In the genomic region with DNA sequence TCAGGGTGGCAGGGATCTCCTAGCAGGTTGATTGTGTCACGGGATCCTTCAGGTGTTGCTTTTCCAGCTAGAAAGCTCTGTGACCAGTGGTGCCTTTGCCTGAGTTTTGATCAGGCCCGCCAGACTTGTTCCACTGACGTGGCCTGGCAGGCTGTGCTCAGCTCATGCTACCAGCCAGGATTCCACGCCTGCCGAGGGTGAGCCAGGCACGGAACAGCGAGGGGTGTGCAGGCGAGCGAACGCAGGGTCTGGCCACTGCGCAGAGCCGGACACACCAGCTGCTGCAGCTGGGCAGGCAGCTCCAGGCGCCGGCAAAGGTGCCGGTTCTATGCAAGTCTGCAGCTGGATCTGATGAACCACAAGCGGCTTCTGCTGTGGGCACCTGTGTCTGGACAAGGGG, we compare ENCODE assay signal across 1 cellular context.
TF ChIP-seq lines count a peak whose summit lies in the region.

No MANE protein-coding gene starts in this region.

TF ChIP-seq in SK-N-SH, 30 proteins besides CTCF, POLR2A, EP300 and RAD21 (continued from another document):
- TF ChIP-seq, protein P1, sequence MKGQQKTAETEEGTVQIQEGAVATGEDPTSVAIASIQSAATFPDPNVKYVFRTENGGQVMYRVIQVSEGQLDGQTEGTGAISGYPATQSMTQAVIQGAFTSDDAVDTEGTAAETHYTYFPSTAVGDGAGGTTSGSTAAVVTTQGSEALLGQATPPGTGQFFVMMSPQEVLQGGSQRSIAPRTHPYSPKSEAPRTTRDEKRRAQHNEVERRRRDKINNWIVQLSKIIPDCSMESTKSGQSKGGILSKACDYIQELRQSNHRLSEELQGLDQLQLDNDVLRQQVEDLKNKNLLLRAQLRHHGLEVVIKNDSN (IDR thresholded peaks at IDR 0.05; ENCODE audit: borderline replicate concordance, low read depth), result no peak
- TF ChIP-seq, protein P2, sequence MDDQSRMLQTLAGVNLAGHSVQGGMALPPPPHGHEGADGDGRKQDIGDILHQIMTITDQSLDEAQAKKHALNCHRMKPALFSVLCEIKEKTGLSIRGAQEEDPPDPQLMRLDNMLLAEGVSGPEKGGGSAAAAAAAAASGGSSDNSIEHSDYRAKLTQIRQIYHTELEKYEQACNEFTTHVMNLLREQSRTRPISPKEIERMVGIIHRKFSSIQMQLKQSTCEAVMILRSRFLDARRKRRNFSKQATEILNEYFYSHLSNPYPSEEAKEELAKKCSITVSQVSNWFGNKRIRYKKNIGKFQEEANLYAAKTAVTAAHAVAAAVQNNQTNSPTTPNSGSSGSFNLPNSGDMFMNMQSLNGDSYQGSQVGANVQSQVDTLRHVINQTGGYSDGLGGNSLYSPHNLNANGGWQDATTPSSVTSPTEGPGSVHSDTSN (IDR thresholded peaks at IDR 0.05), result no peak
- TF ChIP-seq JUND (IDR thresholded peaks at IDR 0.05), result no peak
- TF ChIP-seq, protein P3, sequence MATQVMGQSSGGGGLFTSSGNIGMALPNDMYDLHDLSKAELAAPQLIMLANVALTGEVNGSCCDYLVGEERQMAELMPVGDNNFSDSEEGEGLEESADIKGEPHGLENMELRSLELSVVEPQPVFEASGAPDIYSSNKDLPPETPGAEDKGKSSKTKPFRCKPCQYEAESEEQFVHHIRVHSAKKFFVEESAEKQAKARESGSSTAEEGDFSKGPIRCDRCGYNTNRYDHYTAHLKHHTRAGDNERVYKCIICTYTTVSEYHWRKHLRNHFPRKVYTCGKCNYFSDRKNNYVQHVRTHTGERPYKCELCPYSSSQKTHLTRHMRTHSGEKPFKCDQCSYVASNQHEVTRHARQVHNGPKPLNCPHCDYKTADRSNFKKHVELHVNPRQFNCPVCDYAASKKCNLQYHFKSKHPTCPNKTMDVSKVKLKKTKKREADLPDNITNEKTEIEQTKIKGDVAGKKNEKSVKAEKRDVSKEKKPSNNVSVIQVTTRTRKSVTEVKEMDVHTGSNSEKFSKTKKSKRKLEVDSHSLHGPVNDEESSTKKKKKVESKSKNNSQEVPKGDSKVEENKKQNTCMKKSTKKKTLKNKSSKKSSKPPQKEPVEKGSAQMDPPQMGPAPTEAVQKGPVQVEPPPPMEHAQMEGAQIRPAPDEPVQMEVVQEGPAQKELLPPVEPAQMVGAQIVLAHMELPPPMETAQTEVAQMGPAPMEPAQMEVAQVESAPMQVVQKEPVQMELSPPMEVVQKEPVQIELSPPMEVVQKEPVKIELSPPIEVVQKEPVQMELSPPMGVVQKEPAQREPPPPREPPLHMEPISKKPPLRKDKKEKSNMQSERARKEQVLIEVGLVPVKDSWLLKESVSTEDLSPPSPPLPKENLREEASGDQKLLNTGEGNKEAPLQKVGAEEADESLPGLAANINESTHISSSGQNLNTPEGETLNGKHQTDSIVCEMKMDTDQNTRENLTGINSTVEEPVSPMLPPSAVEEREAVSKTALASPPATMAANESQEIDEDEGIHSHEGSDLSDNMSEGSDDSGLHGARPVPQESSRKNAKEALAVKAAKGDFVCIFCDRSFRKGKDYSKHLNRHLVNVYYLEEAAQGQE (IDR thresholded peaks at IDR 0.05; ENCODE audit: low read depth, low read length), result no peak
- no peak for TF ChIP-seq RXRA (IDR thresholded peaks at IDR 0.05; ENCODE audit: borderline replicate concordance, low read depth)
- no peak for TF ChIP-seq MEF2A (IDR thresholded peaks at IDR 0.05; ENCODE audit: borderline replicate concordance, low read depth)
- no peak for TF ChIP-seq SIN3A (IDR thresholded peaks at IDR 0.05; ENCODE audit: borderline replicate concordance, low read depth, low read length)
- no peak for TF ChIP-seq RFX5 (IDR thresholded peaks at IDR 0.05; ENCODE audit: low read length)
